In the genomic region with DNA sequence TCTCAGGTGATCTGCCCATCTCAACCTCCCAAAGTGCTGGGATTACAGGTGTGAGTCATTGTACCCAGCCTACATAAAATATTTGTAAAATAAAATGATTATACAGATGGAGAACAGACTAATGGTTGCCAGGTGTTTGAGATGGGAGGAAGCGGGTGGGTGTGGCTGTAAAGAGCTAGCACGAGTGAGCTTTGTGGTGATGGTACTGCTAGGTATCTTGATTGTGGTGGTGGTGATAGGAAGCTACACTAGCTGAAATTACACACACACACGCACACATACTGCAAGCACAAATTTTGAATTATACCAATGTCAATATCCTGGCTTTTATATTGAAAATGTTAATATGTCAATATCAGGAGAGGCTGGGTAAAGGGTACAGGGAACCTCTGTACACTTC, we compare ENCODE assay signal across 36 cellular contexts. TPM values are rescaled to one million over a fixed set of nuclear protein-coding genes. Genes with fewer than 3 reads are reported as not detected.
"Had no signal": no experiment of that assay in that cellular context is flagged by ENCODE, and none has a peak within 500 bp of the region (broad histone marks: within the 10 kb centered on the region; RNA-seq: fewer than 3 reads in every experiment).

No MANE protein-coding gene starts in this region.

- H3K36me3 ChIP-seq: brain microvascular endothelial cell, esophagus muscularis mucosa, WERI-Rb-1 had no signal

- ATAC-seq: activated CD4-positive, CD25-positive, alpha-beta regulatory T cell treated with anti-CD3 and anti-CD28 coated beads, Interleukin-2, amount 50 U/mL, for 24 hours; activated naive CD4-positive, alpha-beta T cell treated with anti-CD3 and anti-CD28 coated beads, Interleukin-2, amount 50 U/mL, for 72 hours; activated T-cell treated with anti-CD3 and anti-CD28 coated beads, Interleukin-2, amount 50 U/mL, for 72 hours; effector memory CD8-positive, alpha-beta T cell; T-helper 17 cell had no signal

- H3K27me3 ChIP-seq: brain microvascular endothelial cell, esophagus muscularis mucosa had no signal

- H3K27ac ChIP-seq: brain microvascular endothelial cell, esophagus muscularis mucosa, WERI-Rb-1 had no signal

- H3K4me1 Mint-ChIP-seq: activated B cell treated with CpG ODN at 0.5 μM for 24 hours; activated CD4-positive, alpha-beta T cell treated with anti-CD3 and anti-CD28 coated beads, Interleukin-2, amount 10 ng/mL, durations not matched to agents 24 days and 14 days; activated naive CD4-positive, alpha-beta T cell treated with anti-CD3 and anti-CD28 coated beads, Interleukin-2, amount 10 ng/mL, durations not matched to agents 7 days and 5 days; activated naive CD8-positive, alpha-beta T cell treated with anti-CD3 and anti-CD28 coated beads, Interleukin-2, amount 10 ng/mL, durations not matched to agents 7 days and 5 days; T-helper 17 cell had no signal

- H3K4me3 ChIP-seq: esophagus muscularis mucosa had no signal

- DNase-seq: activated B cell treated with CpG ODN at 0.5 μM for 24 hours; activated CD4-positive, alpha-beta memory T cell treated with anti-CD3 and anti-CD28 coated beads, Interleukin-2, amount 10 ng/mL, durations not matched to agents 7 days and 5 days; activated CD4-positive, alpha-beta T cell treated with anti-CD3 and anti-CD28 coated beads, Interleukin-2, amount 10 ng/mL, durations not matched to agents 24 days and 14 days; activated CD4-positive, alpha-beta T cell treated with anti-CD3 and anti-CD28 coated beads, Interleukin-2, amount 50 U/mL, for 4 hours; activated CD8-positive, alpha-beta memory T cell treated with anti-CD3 and anti-CD28 coated beads, Interleukin-2, amount 50 U/mL, for 48 hours; activated gamma-delta T cell; activated naive CD4-positive, alpha-beta T cell; activated naive CD4-positive, alpha-beta T cell treated with anti-CD3 and anti-CD28 coated beads, Interleukin-2, amount 10 ng/mL, durations not matched to agents 7 days and 5 days; activated naive CD8-positive, alpha-beta T cell treated with anti-CD3 and anti-CD28 coated beads, Interleukin-2, amount 10 ng/mL, durations not matched to agents 7 days and 5 days; activated T-cell treated with anti-CD3 and anti-CD28 coated beads for 4 hours; activated T-cell treated with anti-CD3 and anti-CD28 coated beads, Interleukin-2, amount 50 U/mL, for 24 hours; activated T-cell treated with anti-CD3 and anti-CD28 coated beads, Interleukin-2, amount 50 U/mL, for 72 hours; amniotic stem cell; anterior cingulate cortex; brain microvascular endothelial cell; cortex of kidney; dermis blood vessel endothelial cell; effector CD4-positive, alpha-beta T cell; effector memory CD8-positive, alpha-beta T cell; erythroblast; foreskin melanocyte; head of caudate nucleus; SW 1271; T-helper 1 cell; T-helper 17 cell; T1000; WERI-Rb-1 had no signal

- H3K27me3 Mint-ChIP-seq: activated CD4-positive, alpha-beta T cell treated with anti-CD3 and anti-CD28 coated beads, Interleukin-2, amount 10 ng/mL, durations not matched to agents 24 days and 14 days; activated naive CD8-positive, alpha-beta T cell treated with anti-CD3 and anti-CD28 coated beads, Interleukin-2, amount 10 ng/mL, durations not matched to agents 7 days and 5 days had no signal

- H3K4me3 Mint-ChIP-seq: activated B cell treated with CpG ODN at 0.5 μM for 24 hours; activated CD4-positive, alpha-beta memory T cell treated with anti-CD3 and anti-CD28 coated beads, Interleukin-2, amount 10 ng/mL, durations not matched to agents 7 days and 5 days; activated CD4-positive, alpha-beta T cell treated with anti-CD3 and anti-CD28 coated beads, Interleukin-2, amount 10 ng/mL, durations not matched to agents 24 days and 14 days; activated naive CD4-positive, alpha-beta T cell treated with anti-CD3 and anti-CD28 coated beads, Interleukin-2, amount 10 ng/mL, durations not matched to agents 7 days and 5 days; activated naive CD8-positive, alpha-beta T cell treated with anti-CD3 and anti-CD28 coated beads, Interleukin-2, amount 10 ng/mL, durations not matched to agents 7 days and 5 days; activated T-cell treated with anti-CD3 and anti-CD28 coated beads, Interleukin-2, amount 50 U/mL, for 24 hours; activated T-cell treated with anti-CD3 and anti-CD28 coated beads, Interleukin-2, amount 50 U/mL, for 72 hours; effector memory CD8-positive, alpha-beta T cell; T-helper 17 cell; T-helper 2 cell treated with Interferon-gamma antibody and Interleukin-4, amounts not matched to agents 5 μg/mL and 100 μg/mL, for 36 hours had no signal

- H3K9me3 Mint-ChIP-seq: activated CD4-positive, alpha-beta T cell treated with anti-CD3 and anti-CD28 coated beads, Interleukin-2, amount 10 ng/mL, durations not matched to agents 24 days and 14 days; activated T-cell treated with anti-CD3 and anti-CD28 coated beads, Interleukin-2, amount 50 U/mL, for 72 hours; effector memory CD8-positive, alpha-beta T cell; T-helper 2 cell treated with Interferon-gamma antibody and Interleukin-4, amounts not matched to agents 5 μg/mL and 100 μg/mL, for 36 hours had no signal

- H3K4me1 ChIP-seq: esophagus muscularis mucosa had no signal

- H3K27ac Mint-ChIP-seq: activated B cell treated with CpG ODN at 0.5 μM for 24 hours; activated CD4-positive, alpha-beta memory T cell treated with anti-CD3 and anti-CD28 coated beads, Interleukin-2, amount 10 ng/mL, durations not matched to agents 7 days and 5 days; activated CD4-positive, alpha-beta T cell treated with anti-CD3 and anti-CD28 coated beads, Interleukin-2, amount 10 ng/mL, durations not matched to agents 24 days and 14 days; activated naive CD4-positive, alpha-beta T cell treated with anti-CD3 and anti-CD28 coated beads, Interleukin-2, amount 10 ng/mL, durations not matched to agents 7 days and 5 days; activated naive CD4-positive, alpha-beta T cell treated with anti-CD3 and anti-CD28 coated beads, Interleukin-2, amount 50 U/mL, for 72 hours; activated naive CD8-positive, alpha-beta T cell treated with anti-CD3 and anti-CD28 coated beads, Interleukin-2, amount 10 ng/mL, durations not matched to agents 7 days and 5 days; activated T-cell treated with anti-CD3 and anti-CD28 coated beads, Interleukin-2, amount 50 U/mL, for 24 hours; activated T-cell treated with anti-CD3 and anti-CD28 coated beads, Interleukin-2, amount 50 U/mL, for 72 hours; effector memory CD8-positive, alpha-beta T cell; T-helper 17 cell; T-helper 2 cell treated with Interferon-gamma antibody and Interleukin-4, amounts not matched to agents 5 μg/mL and 100 μg/mL, for 36 hours had no signal

- H3K9me3 ChIP-seq: esophagus muscularis mucosa had no signal

- H3K36me3 Mint-ChIP-seq: activated naive CD4-positive, alpha-beta T cell treated with anti-CD3 and anti-CD28 coated beads, Interleukin-2, amount 10 ng/mL, durations not matched to agents 7 days and 5 days; activated naive CD8-positive, alpha-beta T cell treated with anti-CD3 and anti-CD28 coated beads, Interleukin-2, amount 10 ng/mL, durations not matched to agents 7 days and 5 days had no signal

RNA-seq across cellular contexts. Expression of a gene that starts 5.4 kb away (rescaled TPM):
- total RNA-seq: activated B cell treated with CpG ODN at 0.5 μM for 24 hours; activated CD4-positive, alpha-beta memory T cell treated with anti-CD3 and anti-CD28 coated beads, Interleukin-2, amount 10 ng/mL, durations not matched to agents 7 days and 5 days; activated CD4-positive, alpha-beta T cell treated with anti-CD3 and anti-CD28 coated beads, Interleukin-2, amount 10 ng/mL, durations not matched to agents 24 days and 14 days; activated naive CD4-positive, alpha-beta T cell treated with anti-CD3 and anti-CD28 coated beads, Interleukin-2, amount 50 U/mL, for 72 hours; activated naive CD8-positive, alpha-beta T cell treated with anti-CD3 and anti-CD28 coated beads, Interleukin-2, amount 10 ng/mL, durations not matched to agents 7 days and 5 days; activated T-cell treated with anti-CD3 and anti-CD28 coated beads, Interleukin-2, amount 50 U/mL, for 72 hours; astrocyte; bronchial epithelial cell; chondrocyte; dermis blood vessel endothelial cell; fibroblast of lung; fibroblast of villous mesenchyme; T-helper 17 cell had no signal
- polyA plus RNA-seq: fibroblast of lung had no signal
